In genomic region chr11:2193887-2194595, GRCh38 we compare ENCODE assay signal across 15 cellular contexts. TPM values are rescaled to one million over a fixed set of nuclear protein-coding genes. Genes with fewer than 3 reads are reported as not detected.
A peak's percentile ranks its signal among the peaks of the same experiment; 100 is the strongest.
DNase-seq lines count a peak whose midpoint lies in the region; ATAC-seq and TF ChIP-seq lines count a peak whose summit lies in the region.
"Not testable (repeated sequence)": the region's sequence is repeated elsewhere in the genome, so short reads cannot be mapped to it uniquely, and the experiment has no call there.
"Had no signal": no experiment of that assay in that cellular context is flagged by ENCODE, and none has a peak within 500 bp of the region (broad histone marks: within the 10 kb centered on the region; RNA-seq: fewer than 3 reads in every experiment).

No MANE protein-coding gene starts in this region.

- not testable (repeated sequence) for H2AFZ ChIP-seq in neuronal stem cell (ENCODE audit: low read length)
- H2AFZ ChIP-seq in parathyroid adenoma: peak overlapping the region; percentile 20

- H3K14ac ChIP-seq in neuronal stem cell (ENCODE audit: low read length): peak overlapping the region; percentile 95

- not testable (repeated sequence) for H3K9me3 ChIP-seq in NT2/D1 (ENCODE audit: insufficient read depth, low read length); RWPE2 (ENCODE audit: severe bottlenecking); body of pancreas; neuronal stem cell (replicated peaks in 1 of 2; ENCODE audit: control insufficient read depth in 2 of 2, insufficient read depth in 1 of 2, low read depth in 1 of 2, low read length in 2 of 2); parathyroid adenoma (ENCODE audit: control insufficient read depth, low read length)

- peaks cover 15% of the 10 kb centered on the region for H3K27me3 ChIP-seq in NT2/D1 (ENCODE audit: insufficient read depth, insufficient read length)
- not testable (repeated sequence) for H3K27me3 ChIP-seq in RWPE2 (ENCODE audit: insufficient read depth, poor library complexity, severe bottlenecking); body of pancreas; parathyroid adenoma (ENCODE audit: control insufficient read depth, insufficient read depth, low read length)
- H3K27me3 ChIP-seq in neuronal stem cell (ENCODE audit: control insufficient read depth in 3 of 3, insufficient read depth in 3 of 3, low read depth in 1 of 3, low read length in 3 of 3): peaks cover 0 to 14% (median 0%) of the 10 kb centered on the region in 3 experiments

- not testable (repeated sequence) for H3K23ac ChIP-seq in neuronal stem cell (ENCODE audit: low read depth, low read length, poor library complexity)

- H3K4ac ChIP-seq in neuronal stem cell (ENCODE audit: low read length): not testable (repeated sequence)

- H3K9ac ChIP-seq in NT2/D1 (ENCODE audit: insufficient read length, low read depth) (peak overlapping the region; percentile 47), neuronal stem cell (ENCODE audit: low read depth, low read length, poor library complexity) (peak overlapping the region; percentile 56)
- H3K9ac ChIP-seq in parathyroid adenoma: not testable (repeated sequence)

- H3K27ac ChIP-seq in 22Rv1 (peak overlapping the region; percentile 59), RWPE2 (ENCODE audit: poor library complexity, severe bottlenecking) (peak overlapping the region; percentile 7), body of pancreas (peak overlapping the region in 1 of 4 donors; percentile 46), parathyroid adenoma (peak overlapping the region; percentile 60)
- H3K27ac ChIP-seq in neuronal stem cell (replicated peaks; ENCODE audit: low read length): not testable (repeated sequence)

- H3K18ac ChIP-seq in neuronal stem cell (ENCODE audit: low read length): peak overlapping the region; percentile 93

- TF ChIP-seq POLR2A in body of pancreas (IDR thresholded peaks at IDR 0.05): not testable (repeated sequence)

- peak overlapping the region; percentile 93 for H2BK5ac ChIP-seq in neuronal stem cell (ENCODE audit: low read length)

- H2BK120ac ChIP-seq in neuronal stem cell (ENCODE audit: low read depth, low read length): peak overlapping the region; percentile 56

- H2BK12ac ChIP-seq in neuronal stem cell (ENCODE audit: low read length): peak overlapping the region; percentile 99

- H4K91ac ChIP-seq in neuronal stem cell (ENCODE audit: low read depth, low read length, poor library complexity): peak overlapping the region; percentile 89

- not testable (repeated sequence) for TF ChIP-seq CTCF in 22Rv1 (IDR thresholded peaks at IDR 0.05); RWPE2 (IDR thresholded peaks at IDR 0.05; ENCODE audit: poor library complexity, severe bottlenecking); body of pancreas (IDR thresholded peaks at IDR 0.05); parathyroid adenoma (IDR thresholded peaks at IDR 0.05)

- intact Hi-C loops in body of pancreas (cut with DNase I): not testable (repeated sequence)
- intact Hi-C loops in sciatic nerve (cut with DNase I): loop anchor here (10.0 kb wide), 1 partner anchor 711 kb away; a partner anchor contains a TSS

- H3K4me1 ChIP-seq in NT2/D1 (ENCODE audit: insufficient read depth, insufficient read length): peaks cover 12% of the 10 kb centered on the region
- H3K4me1 ChIP-seq in RWPE2 (ENCODE audit: insufficient read depth, poor library complexity, severe bottlenecking); parathyroid adenoma: not testable (repeated sequence)
- peaks cover 16% of the 10 kb centered on the region for H3K4me1 ChIP-seq in body of pancreas
- peaks cover 11 to 24% of the 10 kb centered on the region in 2 donors for H3K4me1 ChIP-seq in neuronal stem cell (ENCODE audit: control insufficient read depth in 2 of 2, insufficient read depth in 1 of 2, low read depth in 1 of 2, low read length in 2 of 2)

- peak; percentile 14 for DNase-seq in NCI-H146 (lab: John Stamatoyannopoulos, UW)
- not testable (repeated sequence) for DNase-seq in NT2/D1 (ENCODE audit: low read depth, low spot score); RWPE2 (ENCODE audit: low spot score); neuronal stem cell (ENCODE audit: low spot score); sciatic nerve (ENCODE audit: low spot score)
- DNase-seq in body of pancreas: peak in 3 of 4 donors; percentile 41 to 73 (median 48)

- not testable (repeated sequence) for H3K79me2 ChIP-seq in parathyroid adenoma

- not testable (repeated sequence) for H3K4me2 ChIP-seq in neuronal stem cell (ENCODE audit: insufficient read depth, low read length, poor library complexity, severe bottlenecking); parathyroid adenoma (ENCODE audit: low read length)

- not testable (repeated sequence) for ATAC-seq in RWPE2 (ENCODE audit: low read depth); body of pancreas
- peak; percentile 35 for ATAC-seq in sciatic nerve

- H3K4me3 ChIP-seq in NT2/D1 (ENCODE audit: insufficient read length, low read depth); RWPE2 (ENCODE audit: severe bottlenecking); body of pancreas; neuronal stem cell (ENCODE audit: low read length in 2 of 2); parathyroid adenoma (ENCODE audit: low read depth, low read length): not testable (repeated sequence)

- H4K8ac ChIP-seq in neuronal stem cell (ENCODE audit: low read depth, low read length): not testable (repeated sequence)

- H3K79me1 ChIP-seq in neuronal stem cell (ENCODE audit: low read depth, low read length): not testable (repeated sequence)

- H2BK15ac ChIP-seq in neuronal stem cell (ENCODE audit: low read length): peak overlapping the region; percentile 88

- H3K36me3 ChIP-seq in NT2/D1 (ENCODE audit: insufficient read depth, insufficient read length, low read length); RWPE2 (ENCODE audit: low read depth); body of pancreas (replicated peaks in 1 of 2; ENCODE audit: insufficient read depth in 1 of 2, low read depth in 2 of 2); neuronal stem cell (replicated peaks in 1 of 2; ENCODE audit: control insufficient read depth in 2 of 2, insufficient read depth in 2 of 2, low read length in 2 of 2); parathyroid adenoma (ENCODE audit: control insufficient read depth, insufficient read depth, low read length): not testable (repeated sequence)

- H2AK5ac ChIP-seq in neuronal stem cell (ENCODE audit: low read depth, low read length): peak overlapping the region; percentile 100

- WGBS in body of pancreas, 2 donors: 58 to 75% methylated on average over 8 to 11 of the region's 20 CpGs
- WGBS in neuronal stem cell (ENCODE audit: extremely low coverage in 2 of 2, insufficient read length in 2 of 2, insufficient replicate concordance in 1 of 2), 2 donors: no CpG with 5 or more reads among the region's 20 CpGs

RNA-seq across cellular contexts. Expression of gene TH, which starts 22.4 kb away (rescaled TPM):
- total RNA-seq in body of pancreas (under 1 TPM in 1 of 2 donors, not detected in 1; 0.66 TPM), sciatic nerve (0.36 TPM)
- 1.0 TPM for polyA plus RNA-seq in neuronal stem cell (2013, experiment 1 of 2)
- 0.82 TPM for polyA plus RNA-seq in neuronal stem cell (2013, experiment 2 of 2)
- total RNA-seq: A673; Caco-2; Calu3; CD4-positive, alpha-beta T cell; CD8-positive, alpha-beta T cell had no signal
- polyA plus RNA-seq: AG04450, BJ had no signal

RNA-seq across cellular contexts. Expression of gene INS, which starts 33.0 kb away (rescaled TPM):
- total RNA-seq in body of pancreas (over 10,000 TPM in 1 of 2 donors, 1,000 to 10,000 TPM in 1; 1,947 to 16,276 TPM), sciatic nerve (1.5 TPM)
- polyA plus RNA-seq in neuronal stem cell (2013, experiment 1 of 2): not detected
- not detected for polyA plus RNA-seq in neuronal stem cell (2013, experiment 2 of 2)
- total RNA-seq: A673; Caco-2; Calu3; CD4-positive, alpha-beta T cell; CD8-positive, alpha-beta T cell had no signal
- polyA plus RNA-seq: AG04450, BJ had no signal

RNA-seq across cellular contexts. Expression of gene IGF2, which starts 54.9 kb away (rescaled TPM):
- total RNA-seq in body of pancreas (10 to 100 TPM; 10.6 to 84.0 TPM), sciatic nerve (473 TPM)
- polyA plus RNA-seq in neuronal stem cell (2013, experiment 1 of 2): 11.8 TPM
- polyA plus RNA-seq in neuronal stem cell (2013, experiment 2 of 2): 11.0 TPM
- total RNA-seq: CD4-positive, alpha-beta T cell; CD8-positive, alpha-beta T cell had no signal

Comparison
In these comparisons a context has a peak if more than half of its experiments do, and no peak if none do; other contexts are left out.
1. RNA of gene INS, which starts 33.0 kb away (total RNA-seq): 1,947 to 16,276 TPM in body of pancreas; 1.5 TPM in sciatic nerve (single experiment); every median in the first group is over 100 times any median in the second.